Comparison of ENCODE assay signal across 7 cellular contexts in the genomic region with DNA sequence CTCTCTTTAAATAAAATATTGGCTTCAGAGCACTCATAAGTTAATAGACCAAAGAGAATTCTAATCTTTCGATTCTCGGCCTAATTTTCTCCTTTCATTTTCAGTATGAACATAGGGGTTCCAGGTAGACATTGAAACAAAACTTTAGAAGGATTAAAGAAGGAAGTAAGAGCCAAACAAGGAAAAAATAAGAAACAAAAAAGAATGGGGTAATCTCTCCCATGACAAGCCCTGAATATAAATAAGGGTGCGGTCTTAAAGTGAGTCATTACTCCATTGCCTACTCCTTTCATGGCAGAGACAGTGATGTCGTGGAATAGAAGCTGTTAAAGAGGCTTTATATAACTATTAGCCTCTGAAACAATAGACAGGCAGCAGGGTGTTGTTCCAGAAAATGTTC.
DNase-seq lines count a peak whose midpoint lies in the region; ATAC-seq and TF ChIP-seq lines count a peak whose summit lies in the region.

No MANE protein-coding gene starts in this region.

- no peak overlapping the region for H2BK15ac ChIP-seq in neuronal stem cell (ENCODE audit: low read length)

- H3K4me2 ChIP-seq in PC-9: peak overlapping the region; percentile 34
- H3K4me2 ChIP-seq in neuronal stem cell (ENCODE audit: insufficient read depth, low read length, poor library complexity, severe bottlenecking): no peak overlapping the region

- intact Hi-C loops in PC-9 (cut with micrococcal nuclease; ENCODE audit: unreplicated experiment): loop anchor here (1.0 to 10.0 kb wide), 3 partner anchors 112 to 563 kb away; no protein-coding TSS in a partner anchor

- no peaks in the 10 kb centered on the region for H4K20me1 ChIP-seq in PC-9 (ENCODE audit: insufficient read depth)

- H3K9ac ChIP-seq in neuronal stem cell (ENCODE audit: low read depth, low read length, poor library complexity): no peak overlapping the region

- H3K36me3 ChIP-seq in PC-9 (ENCODE audit: low read depth) (no peaks in the 10 kb centered on the region), neuronal stem cell (replicated peaks in 1 of 2; ENCODE audit: control insufficient read depth in 2 of 2, insufficient read depth in 2 of 2, low read length in 2 of 2) (no peaks in the 10 kb centered on the region)

- no peak overlapping the region for H2BK5ac ChIP-seq in neuronal stem cell (ENCODE audit: low read length)

- H3K14ac ChIP-seq in neuronal stem cell (ENCODE audit: low read length): no peak overlapping the region

- no peak overlapping the region for H2AK5ac ChIP-seq in neuronal stem cell (ENCODE audit: low read depth, low read length)

- no peak overlapping the region for H3K23ac ChIP-seq in neuronal stem cell (ENCODE audit: low read depth, low read length, poor library complexity)

- TF ChIP-seq CTCF in PC-9 (conservative IDR thresholded peaks at IDR 0.05): no peak

- H3K18ac ChIP-seq in neuronal stem cell (ENCODE audit: low read length): no peak overlapping the region

- H3K9me3 ChIP-seq in PC-9 (ENCODE audit: insufficient read depth, low read depth) (peaks cover 24% of the 10 kb centered on the region; the same call in 1 of the 2 replicates), neuronal stem cell (replicated peaks in 1 of 2; ENCODE audit: control insufficient read depth in 2 of 2, insufficient read depth in 1 of 2, low read depth in 1 of 2, low read length in 2 of 2) (no peaks in the 10 kb centered on the region)

- peak in 1 of 2 experiments; percentile 81 for DNase-seq in PC-9
- no peak for DNase-seq in neuronal stem cell (ENCODE audit: low spot score)
- no peak for DNase-seq in NCI-H82 (lab: John Stamatoyannopoulos, UW)
- no peak for DNase-seq in inferior parietal cortex (ENCODE audit: extremely low spot score)
- no peak for DNase-seq in G401 (ENCODE audit: low spot score)

- H3K9me2 ChIP-seq in PC-9 (ENCODE audit: insufficient read depth): peaks cover 6% of the 10 kb centered on the region; the same call in 1 of the 2 replicates

- H2BK120ac ChIP-seq in neuronal stem cell (ENCODE audit: low read depth, low read length): no peak overlapping the region

- no peaks in the 10 kb centered on the region for H3K79me1 ChIP-seq in neuronal stem cell (ENCODE audit: low read depth, low read length)

- H2BK12ac ChIP-seq in neuronal stem cell (ENCODE audit: low read length): no peak overlapping the region

- H3K79me2 ChIP-seq in PC-9 (ENCODE audit: low read depth): no peaks in the 10 kb centered on the region

- peaks cover 22% of the 10 kb centered on the region for H3K4me1 ChIP-seq in PC-9 (replicated peaks; ENCODE audit: insufficient read depth)
- no peaks in the 10 kb centered on the region for H3K4me1 ChIP-seq in neuronal stem cell (ENCODE audit: control insufficient read depth in 2 of 2, insufficient read depth in 1 of 2, low read depth in 1 of 2, low read length in 2 of 2)

- POLR2A ChIA-PET in PC-9 (lab: Charles Lee; ENCODE audit: unreplicated experiment): interaction anchor here (0.7 kb wide), 1 partner anchor 84 kb away, joined by 3 read pairs; no protein-coding TSS in a partner anchor

- H3K27ac ChIP-seq in PC-9: peak overlapping the region; percentile 59
- no peak overlapping the region for H3K27ac ChIP-seq in neuronal stem cell (replicated peaks; ENCODE audit: low read length)

- H3K27me3 ChIP-seq in PC-9 (ENCODE audit: insufficient read depth, low read depth) (no peaks in the 10 kb centered on the region), neuronal stem cell (ENCODE audit: control insufficient read depth in 3 of 3, insufficient read depth in 3 of 3, low read depth in 1 of 3, low read length in 3 of 3) (no peaks in the 10 kb centered on the region)

- CTCF ChIA-PET in PC-9 (lab: Charles Lee): interaction anchor here (0.6 kb wide), 1 partner anchor 40 kb away, joined by 9 read pairs; no protein-coding TSS in a partner anchor

- H4K8ac ChIP-seq in neuronal stem cell (ENCODE audit: low read depth, low read length): no peak overlapping the region

- H3F3A ChIP-seq in PC-9 (ENCODE audit: insufficient read depth, low read depth): 0 out of 2 replicates have a peak, but pooled peaks cover 5% of the 10 kb centered on the region

- H4K91ac ChIP-seq in neuronal stem cell (ENCODE audit: low read depth, low read length, poor library complexity): no peak overlapping the region

- in situ Hi-C loops in G401 (cut with HindIII; ENCODE audit: low sequenced_read_pairs): no loop called here

- WGBS in neuronal stem cell (ENCODE audit: extremely low coverage in 2 of 2, insufficient read length in 2 of 2, insufficient replicate concordance in 1 of 2), 2 donors: no CpG with 5 or more reads among the region's 4 CpGs

- no TSS peak for BruUV-seq in PC-9 (replicated peaks; lab: Mats Ljungman, UMichigan)

- H2AFZ ChIP-seq in PC-9 (peak overlapping the region; percentile 10), neuronal stem cell (ENCODE audit: low read length) (peak overlapping the region; percentile 37)

- H3K4me3 ChIP-seq in PC-9 (no peak overlapping the region), neuronal stem cell (ENCODE audit: low read length in 2 of 2) (no peak overlapping the region)

- no peak overlapping the region for H3K4ac ChIP-seq in neuronal stem cell (ENCODE audit: low read length)

- ATAC-seq in GM18873 (IDR thresholded peaks at IDR 0.05; ENCODE audit: low FRiP score, unreplicated experiment) (peak; percentile 52), HG02588 (IDR thresholded peaks at IDR 0.05; ENCODE audit: unreplicated experiment) (peak; percentile 62)
